Comparison of ENCODE assay signal across 1 cellular context in genomic region chr2:70089220-70089945, GRCh38.
TF ChIP-seq lines count a peak whose summit lies in the region.

No MANE protein-coding gene starts in this region.

TF ChIP-seq in SK-N-SH treated with all-trans-retinoic acid at 6 μM for 48 hours, 23 proteins besides CTCF, POLR2A, EP300 and RAD21 (continued from another document):
- TF ChIP-seq, protein P1, sequence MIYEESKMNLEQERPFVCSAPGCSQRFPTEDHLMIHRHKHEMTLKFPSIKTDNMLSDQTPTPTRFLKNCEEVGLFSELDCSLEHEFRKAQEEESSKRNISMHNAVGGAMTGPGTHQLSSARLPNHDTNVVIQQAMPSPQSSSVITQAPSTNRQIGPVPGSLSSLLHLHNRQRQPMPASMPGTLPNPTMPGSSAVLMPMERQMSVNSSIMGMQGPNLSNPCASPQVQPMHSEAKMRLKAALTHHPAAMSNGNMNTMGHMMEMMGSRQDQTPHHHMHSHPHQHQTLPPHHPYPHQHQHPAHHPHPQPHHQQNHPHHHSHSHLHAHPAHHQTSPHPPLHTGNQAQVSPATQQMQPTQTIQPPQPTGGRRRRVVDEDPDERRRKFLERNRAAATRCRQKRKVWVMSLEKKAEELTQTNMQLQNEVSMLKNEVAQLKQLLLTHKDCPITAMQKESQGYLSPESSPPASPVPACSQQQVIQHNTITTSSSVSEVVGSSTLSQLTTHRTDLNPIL (CRISPR knock-in tag; IDR thresholded peaks at IDR 0.05; ENCODE audit: low read depth): no peak
- TF ChIP-seq POU6F1 (CRISPR knock-in tag; IDR thresholded peaks at IDR 0.05; ENCODE audit: borderline replicate concordance, low read depth) (no peak), OSR1 (CRISPR knock-in tag; IDR thresholded peaks at IDR 0.05) (no peak), TCF4 (CRISPR knock-in tag; IDR thresholded peaks at IDR 0.05; ENCODE audit: borderline replicate concordance) (no peak)
